ENCODE assay signal across 13 cellular contexts in genomic region chr7:16934947-16935742, GRCh38. TPM values are rescaled to one million over a fixed set of nuclear protein-coding genes. Genes with fewer than 3 reads are reported as not detected.
DNase-seq lines count a peak whose midpoint lies in the region; ATAC-seq and TF ChIP-seq lines count a peak whose summit lies in the region.
"Had no signal": no experiment of that assay in that cellular context is flagged by ENCODE, and none has a peak within 500 bp of the region (broad histone marks: within the 10 kb centered on the region; RNA-seq: fewer than 3 reads in every experiment).

No MANE protein-coding gene starts in this region.

- DNase-seq in SK-N-SH (no peak), IMR-90 (peak; percentile 48), mammary epithelial cell (peak; percentile 72), renal cortical epithelial cell (ENCODE audit: low read depth) (peak; percentile 72), T1000 (lab: John Stamatoyannopoulos, UW) (no peak)
- DNase-seq: foreskin melanocyte, left ventricle myocardium inferior, uterus had no signal

- no peak overlapping the region for H3K14ac ChIP-seq in IMR-90 (replicated peaks; ENCODE audit: low read depth, low read length)

- no peaks in the 10 kb centered on the region for H3K9me3 ChIP-seq in SK-N-SH
- no peaks in the 10 kb centered on the region for H3K9me3 ChIP-seq in IMR-90 (ENCODE audit: control insufficient read depth, insufficient read depth, low read length)
- H3K9me3 ChIP-seq in mammary epithelial cell (replicated peaks; ENCODE audit: insufficient read depth, low read length): no peaks in the 10 kb centered on the region
- H3K9me3 ChIP-seq: left ventricle myocardium inferior, uterus had no signal

- intact Hi-C loops in IMR-90 (cut with micrococcal nuclease) (loop anchor here (5.0 kb wide), 1 partner anchor 42 kb away; no protein-coding TSS in a partner anchor), mammary epithelial cell (cut with micrococcal nuclease) (no loop called here)

- no peaks in the 10 kb centered on the region for H3F3A ChIP-seq in SK-N-SH (replicated peaks; ENCODE audit: insufficient read depth)

- H3K4me3 ChIP-seq in SK-N-SH (ENCODE audit: low read depth in 2 of 2, low read length in 1 of 2): no peak overlapping the region
- no peak overlapping the region for H3K4me3 ChIP-seq in IMR-90 (ENCODE audit: insufficient read depth, low read depth, low read length)
- H3K4me3 ChIP-seq in mammary epithelial cell (replicated peaks in 1 of 3; ENCODE audit: insufficient read depth in 1 of 3, low read depth in 2 of 3, low read length in 3 of 3): no peak overlapping the region
- H3K4me3 ChIP-seq: left ventricle myocardium inferior, uterus had no signal

- H2AFZ ChIP-seq in SK-N-SH (ENCODE audit: low read depth) (no peak overlapping the region), IMR-90 (replicated peaks; ENCODE audit: low read length, poor library complexity) (no peak overlapping the region), mammary epithelial cell (ENCODE audit: low read depth, low read length) (no peak overlapping the region)

- H3K4ac ChIP-seq in IMR-90 (ENCODE audit: low read depth, low read length): peak overlapping the region; percentile 40; the same call in 1 of the 2 replicates

- no peak overlapping the region for H3K56ac ChIP-seq in IMR-90 (ENCODE audit: extremely low read depth, insufficient read depth, low read length)

- peak overlapping the region; percentile 25 for H2BK5ac ChIP-seq in IMR-90 (ENCODE audit: low read depth, low read length, poor library complexity, severe bottlenecking)

- H3K9me1 ChIP-seq in IMR-90 (ENCODE audit: insufficient read depth, low read length): peaks cover 2% of the 10 kb centered on the region; the same call in 1 of the 2 replicates

- H3K23ac ChIP-seq in IMR-90 (ENCODE audit: low read depth, low read length): no peak overlapping the region

- no TSS peak for BruUV-seq in IMR-90 (replicated peaks; lab: Mats Ljungman, UMichigan)
- BruUV-seq in mammary epithelial cell (replicated peaks; lab: Mats Ljungman, UMichigan): no TSS peak

- TF ChIP-seq POLR2A in IMR-90 (IDR thresholded peaks at IDR 0.05; ENCODE audit: low read depth, low read length): no peak

- dilution Hi-C loops in IMR-90 (cut with HindIII; ENCODE audit: low sequenced_read_pairs, unreplicated experiment) (no loop called here), mammary epithelial cell (cut with HindIII; ENCODE audit: low sequenced_read_pairs) (no loop called here)

- no peak overlapping the region for H3K27ac ChIP-seq in SK-N-SH (ENCODE audit: low read depth in 2 of 2, low read length in 1 of 2)
- no peak overlapping the region for H3K27ac ChIP-seq in IMR-90 (ENCODE audit: insufficient read depth, low read length)
- H3K27ac ChIP-seq in mammary epithelial cell (ENCODE audit: insufficient read depth, low read depth, low read length): peak overlapping the region; percentile 18
- H3K27ac ChIP-seq: left ventricle myocardium inferior, uterus had no signal

- H3K36me3 ChIP-seq in SK-N-SH (replicated peaks in 1 of 2; ENCODE audit: control insufficient read depth in 1 of 2, insufficient read depth in 2 of 2, low read length in 1 of 2): no peaks in the 10 kb centered on the region
- H3K36me3 ChIP-seq in IMR-90 (ENCODE audit: control insufficient read depth, insufficient read depth, low read length): no peaks in the 10 kb centered on the region
- no peaks in the 10 kb centered on the region for H3K36me3 ChIP-seq in mammary epithelial cell (ENCODE audit: insufficient read depth, low read length)
- H3K36me3 ChIP-seq: left ventricle myocardium inferior, uterus had no signal

- no peak overlapping the region; the same call in 1 of the 2 replicates for H2BK20ac ChIP-seq in IMR-90 (ENCODE audit: low read depth, low read length)

- ATAC-seq in SK-N-SH treated with all-trans-retinoic acid at 6 μM for 48 hours (no peak), IMR-90 (ENCODE audit: low read depth) (no peak; the same call in 1 of the 2 replicates), GM18519 (IDR thresholded peaks at IDR 0.05; ENCODE audit: low FRiP score, unreplicated experiment) (no peak), HG02840 (IDR thresholded peaks at IDR 0.05; ENCODE audit: low FRiP score, unreplicated experiment) (no peak)

- no peak overlapping the region for H2AK9ac ChIP-seq in IMR-90 (replicated peaks; ENCODE audit: low read depth, low read length, poor library complexity)

- H3K27me3 ChIP-seq in SK-N-SH (ENCODE audit: insufficient read depth) (peaks cover 18% of the 10 kb centered on the region; the same call in 1 of the 2 replicates), IMR-90 (ENCODE audit: control insufficient read depth, insufficient read depth, low read length) (no peaks in the 10 kb centered on the region), mammary epithelial cell (ENCODE audit: insufficient read depth, low read length) (no peaks in the 10 kb centered on the region)
- H3K27me3 ChIP-seq: uterus had no signal

- no peak overlapping the region for H3K18ac ChIP-seq in IMR-90 (ENCODE audit: low read depth, low read length)

- H4K91ac ChIP-seq in IMR-90 (ENCODE audit: insufficient read depth, low read depth, low read length): no peak overlapping the region

- no peak overlapping the region for H3K4me2 ChIP-seq in SK-N-SH
- no peak overlapping the region for H3K4me2 ChIP-seq in IMR-90 (ENCODE audit: low read depth, low read length)
- peak overlapping the region; percentile 16 for H3K4me2 ChIP-seq in mammary epithelial cell (ENCODE audit: insufficient read depth, low read depth, low read length)

- no peak overlapping the region for H2BK120ac ChIP-seq in IMR-90 (ENCODE audit: low read depth, low read length)

- H3K9ac ChIP-seq in SK-N-SH: no peak overlapping the region
- H3K9ac ChIP-seq in IMR-90 (ENCODE audit: low read depth, low read length): no peak overlapping the region
- no peak overlapping the region for H3K9ac ChIP-seq in mammary epithelial cell (ENCODE audit: insufficient read depth, low read length)

- TF ChIP-seq RAD21 in SK-N-SH (IDR thresholded peaks at IDR 0.05; ENCODE audit: low read length) (no peak), IMR-90 (IDR thresholded peaks at IDR 0.05; ENCODE audit: low read length) (no peak)

- no peak for TF ChIP-seq EP300 in SK-N-SH (IDR thresholded peaks at IDR 0.05; ENCODE audit: borderline replicate concordance in 1 of 2, low read depth in 1 of 2, low read length in 1 of 2)

- no peak overlapping the region for H4K5ac ChIP-seq in IMR-90 (ENCODE audit: low read depth, low read length)

- no peaks in the 10 kb centered on the region for H3K79me1 ChIP-seq in IMR-90 (ENCODE audit: low read depth in 1 of 2, low read length in 2 of 2)

- POLR2A ChIA-PET in SK-N-SH (lab: Yijun Ruan, JAX): no interaction called here
- POLR2A ChIA-PET in IMR-90 (lab: Charles Lee; ENCODE audit: unreplicated experiment): no interaction called here

- H2BK15ac ChIP-seq in IMR-90 (ENCODE audit: low read depth, low read length): no peak overlapping the region

- H3K79me2 ChIP-seq in SK-N-SH (ENCODE audit: insufficient read depth) (no peaks in the 10 kb centered on the region), mammary epithelial cell (ENCODE audit: insufficient read depth, low read length) (no peaks in the 10 kb centered on the region)

- TF ChIP-seq CTCF in SK-N-SH (IDR thresholded peaks at IDR 0.05) (no peak), IMR-90 (conservative IDR thresholded peaks at IDR 0.05; ENCODE audit: low read depth, low read length) (no peak), mammary epithelial cell (conservative IDR thresholded peaks at IDR 0.05 in 1 of 2, IDR thresholded peaks at IDR 0.05 in 1 of 2; ENCODE audit: extremely low read depth in 1 of 2, insufficient read depth in 1 of 2, low read depth in 1 of 2, low read length in 2 of 2) (no peak)

- H4K20me1 ChIP-seq in SK-N-SH (ENCODE audit: insufficient read depth) (no peaks in the 10 kb centered on the region), IMR-90 (ENCODE audit: insufficient read depth, low read length) (no peaks in the 10 kb centered on the region), mammary epithelial cell (ENCODE audit: insufficient read depth, low read length) (no peaks in the 10 kb centered on the region)

- H3K4me1 ChIP-seq in SK-N-SH (ENCODE audit: control insufficient read depth in 1 of 2, insufficient read depth in 2 of 2, low read depth in 1 of 2, low read length in 1 of 2) (no peaks in the 10 kb centered on the region), IMR-90 (ENCODE audit: control insufficient read depth, insufficient read depth, low read length) (peaks cover 2% of the 10 kb centered on the region), mammary epithelial cell (ENCODE audit: insufficient read depth, low read length) (peaks cover 15% of the 10 kb centered on the region)
- H3K4me1 ChIP-seq: left ventricle myocardium inferior, uterus had no signal

- no peaks in the 10 kb centered on the region; the same call in 1 of the 2 replicates for H3K9me2 ChIP-seq in SK-N-SH

- H2AK5ac ChIP-seq in IMR-90 (ENCODE audit: low read depth, low read length): no peak overlapping the region; the same call in 1 of the 2 replicates

- H4K8ac ChIP-seq in IMR-90 (ENCODE audit: low read depth in 2 of 2, low read length in 2 of 2): no peak overlapping the region

- WGBS in SK-N-SH (ENCODE audit: low lambda C conversion rate): 4% methylated on average over 5 of the region's 5 CpGs
- WGBS in IMR-90 (ENCODE audit: extremely low coverage in 2 of 2, insufficient read length in 1 of 2), 2 experiments: no CpG with 5 or more reads among the region's 5 CpGs
- whole genome bisulfite sequencing in mammary epithelial cell (ENCODE audit: low coverage, missing lambda C conversion rate): 24% methylated on average over 5 of the region's 5 CpGs

- in situ Hi-C loops in IMR-90 (cut with MboI; ENCODE audit: low sequenced_read_pairs) (no loop called here), mammary epithelial cell (cut with MboI; ENCODE audit: low sequenced_read_pairs in 2 of 2) (no loop called here)

- CTCF ChIA-PET in SK-N-SH (lab: Yijun Ruan, JAX) (interaction anchor here (1.9 to 2.0 kb wide), 2 partner anchors 17 kb away, joined by 7 to 8 read pairs; no protein-coding TSS in a partner anchor), IMR-90 (lab: Yijun Ruan, JAX) (no interaction called here), mammary epithelial cell (lab: Charles Lee; ENCODE audit: low non-redundant PET) (interaction anchor here (0.6 kb wide), 1 partner anchor 17 kb away, joined by 12 read pairs; no protein-coding TSS in a partner anchor)

TF ChIP-seq in SK-N-SH treated with all-trans-retinoic acid at 6 μM for 48 hours, 23 proteins besides CTCF, POLR2A, EP300 and RAD21 (continues in another document):
- peak; percentile 42; the same call in 1 of the 2 replicates for TF ChIP-seq ISL1 (CRISPR knock-in tag; IDR thresholded peaks at IDR 0.05)

TF ChIP-seq in SK-N-SH, 30 proteins besides CTCF, POLR2A, EP300 and RAD21 (continues in another document):
- TF ChIP-seq JUND (IDR thresholded peaks at IDR 0.05): no peak

RNA-seq across cellular contexts. Expression of gene AGR3, which starts 53.4 kb away (rescaled TPM):
- not detected in 2 replicates for polyA plus RNA-seq in SK-N-SH (2012; rRNA removed)
- polyA plus RNA-seq in SK-N-SH (2012; cell fraction: cytosol; rRNA removed): not detected in 2 replicates
- not detected in 2 replicates for polyA plus RNA-seq in SK-N-SH (2012; cell fraction: nucleus; rRNA removed)
- total RNA-seq in IMR-90 (2012; rRNA removed): not detected in 2 replicates
- polyA plus RNA-seq in IMR-90 (2012; rRNA removed): not detected in 2 replicates
- polyA plus RNA-seq in IMR-90 (2012; cell fraction: cytosol; rRNA removed): not detected in 2 replicates
- polyA plus RNA-seq in IMR-90 (2012; cell fraction: nucleus; rRNA removed; ENCODE audit: low replicate concordance): not detected in 2 replicates
- not detected for total RNA-seq in mammary epithelial cell
- polyA plus RNA-seq in mammary epithelial cell: not detected
- polyA minus RNA-seq in mammary epithelial cell: not detected
- not detected in 2 replicates for total RNA-seq in renal cortical epithelial cell
- total RNA-seq: H1, left ventricle myocardium inferior had no signal
- polyA plus RNA-seq: AG04450, H1 had no signal

Comparison
In these comparisons a context has a peak if more than half of its experiments do, and no peak if none do; other contexts are left out.
1. DNase-seq: peak in IMR-90 (single experiment), mammary epithelial cell (single experiment) and renal cortical epithelial cell (single experiment); none in SK-N-SH (single experiment) and T1000 (single experiment).